Comparison of ENCODE assay signal across 1 cellular context in the genomic region with DNA sequence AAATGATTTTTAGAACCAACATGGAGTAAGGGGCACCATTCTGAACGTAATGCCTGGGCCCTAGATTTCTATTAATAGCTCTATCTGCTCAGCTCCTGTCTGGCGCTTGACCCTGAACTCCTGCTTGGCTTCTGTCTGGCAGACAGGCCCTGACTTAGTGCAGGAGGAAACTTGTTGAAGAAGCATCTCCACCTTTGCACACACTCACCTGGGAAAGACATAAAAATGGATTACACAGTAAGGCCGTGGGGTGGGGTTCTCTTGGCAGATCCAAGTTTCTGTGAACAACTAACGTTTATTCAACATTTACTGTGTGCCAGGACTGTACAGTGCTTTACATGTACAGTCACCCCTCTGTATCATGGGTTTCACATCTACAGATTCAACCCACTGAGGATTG.
TF ChIP-seq lines count a peak whose summit lies in the region.

No MANE protein-coding gene starts in this region.

TF ChIP-seq in K562, 482 proteins besides CTCF, POLR2A, EP300 and RAD21 (continued from another document):
- TF ChIP-seq, protein P1, sequence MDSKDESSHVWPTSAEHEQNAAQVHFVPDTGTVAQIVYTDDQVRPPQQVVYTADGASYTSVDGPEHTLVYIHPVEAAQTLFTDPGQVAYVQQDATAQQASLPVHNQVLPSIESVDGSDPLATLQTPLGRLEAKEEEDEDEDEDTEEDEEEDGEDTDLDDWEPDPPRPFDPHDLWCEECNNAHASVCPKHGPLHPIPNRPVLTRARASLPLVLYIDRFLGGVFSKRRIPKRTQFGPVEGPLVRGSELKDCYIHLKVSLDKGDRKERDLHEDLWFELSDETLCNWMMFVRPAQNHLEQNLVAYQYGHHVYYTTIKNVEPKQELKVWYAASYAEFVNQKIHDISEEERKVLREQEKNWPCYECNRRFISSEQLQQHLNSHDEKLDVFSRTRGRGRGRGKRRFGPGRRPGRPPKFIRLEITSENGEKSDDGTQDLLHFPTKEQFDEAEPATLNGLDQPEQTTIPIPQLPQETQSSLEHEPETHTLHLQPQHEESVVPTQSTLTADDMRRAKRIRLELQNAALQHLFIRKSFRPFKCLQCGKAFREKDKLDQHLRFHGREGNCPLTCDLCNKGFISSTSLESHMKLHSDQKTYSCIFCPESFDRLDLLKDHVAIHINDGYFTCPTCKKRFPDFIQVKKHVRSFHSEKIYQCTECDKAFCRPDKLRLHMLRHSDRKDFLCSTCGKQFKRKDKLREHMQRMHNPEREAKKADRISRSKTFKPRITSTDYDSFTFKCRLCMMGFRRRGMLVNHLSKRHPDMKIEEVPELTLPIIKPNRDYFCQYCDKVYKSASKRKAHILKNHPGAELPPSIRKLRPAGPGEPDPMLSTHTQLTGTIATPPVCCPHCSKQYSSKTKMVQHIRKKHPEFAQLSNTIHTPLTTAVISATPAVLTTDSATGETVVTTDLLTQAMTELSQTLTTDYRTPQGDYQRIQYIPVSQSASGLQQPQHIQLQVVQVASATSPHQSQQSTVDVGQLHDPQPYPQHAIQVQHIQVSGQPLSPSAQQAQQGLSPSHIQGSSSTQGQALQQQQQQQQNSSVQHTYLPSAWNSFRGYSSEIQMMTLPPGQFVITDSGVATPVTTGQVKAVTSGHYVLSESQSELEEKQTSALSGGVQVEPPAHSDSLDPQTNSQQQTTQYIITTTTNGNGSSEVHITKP (IDR thresholded peaks at IDR 0.05; ENCODE audit: partially characterized antibody) = no peak
- TF ChIP-seq, protein P2, sequence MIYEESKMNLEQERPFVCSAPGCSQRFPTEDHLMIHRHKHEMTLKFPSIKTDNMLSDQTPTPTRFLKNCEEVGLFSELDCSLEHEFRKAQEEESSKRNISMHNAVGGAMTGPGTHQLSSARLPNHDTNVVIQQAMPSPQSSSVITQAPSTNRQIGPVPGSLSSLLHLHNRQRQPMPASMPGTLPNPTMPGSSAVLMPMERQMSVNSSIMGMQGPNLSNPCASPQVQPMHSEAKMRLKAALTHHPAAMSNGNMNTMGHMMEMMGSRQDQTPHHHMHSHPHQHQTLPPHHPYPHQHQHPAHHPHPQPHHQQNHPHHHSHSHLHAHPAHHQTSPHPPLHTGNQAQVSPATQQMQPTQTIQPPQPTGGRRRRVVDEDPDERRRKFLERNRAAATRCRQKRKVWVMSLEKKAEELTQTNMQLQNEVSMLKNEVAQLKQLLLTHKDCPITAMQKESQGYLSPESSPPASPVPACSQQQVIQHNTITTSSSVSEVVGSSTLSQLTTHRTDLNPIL (CRISPR knock-in tag; IDR thresholded peaks at IDR 0.05) = no peak
- TF ChIP-seq TCF3 (CRISPR knock-in tag; IDR thresholded peaks at IDR 0.05) (no peak), JUND (IDR thresholded peaks at IDR 0.05; ENCODE audit: borderline replicate concordance, low read depth, low read length) (no peak), JUND (tag; IDR thresholded peaks at IDR 0.05; ENCODE audit: borderline replicate concordance, low read depth, low read length) (no peak), CBX3 (IDR thresholded peaks at IDR 0.05; ENCODE audit: borderline replicate concordance in 1 of 2, low read length in 2 of 2) (no peak), TEAD2 (tag; IDR thresholded peaks at IDR 0.05) (no peak), SMAD3 (CRISPR knock-in tag; conservative IDR thresholded peaks at IDR 0.05) (peak; percentile 14; the same call in 1 of the 2 replicates), OTX1 (CRISPR knock-in tag; IDR thresholded peaks at IDR 0.05) (no peak), PTTG1 (tag; IDR thresholded peaks at IDR 0.05; ENCODE audit: low read depth) (0 out of 2 replicates have a peak, but pooled peaks have one; percentile 29), FOS (IDR thresholded peaks at IDR 0.05; ENCODE audit: extremely low read depth, insufficient read length) (no peak), SP1 (CRISPR knock-in tag; IDR thresholded peaks at IDR 0.05) (no peak), GABPA (tag; conservative IDR thresholded peaks at IDR 0.05; ENCODE audit: low read depth) (0 out of 2 replicates have a peak, but pooled peaks have one; percentile 10), LEF1 (IDR thresholded peaks at IDR 0.05) (no peak), RHOXF2B (CRISPR knock-in tag; conservative IDR thresholded peaks at IDR 0.05) (peak; percentile 67; the same call in 1 of the 2 replicates), GTF2F1 (IDR thresholded peaks at IDR 0.05; ENCODE audit: low read depth, low read length) (no peak), KDM2B (CRISPR knock-in tag; IDR thresholded peaks at IDR 0.05) (no peak), PTBP1 (IDR thresholded peaks at IDR 0.05; ENCODE audit: low read depth, low read length) (no peak), SAFB2 (IDR thresholded peaks at IDR 0.05; ENCODE audit: borderline replicate concordance, low read depth, low read length, severe bottlenecking) (no peak), RFX1 (IDR thresholded peaks at IDR 0.05) (no peak), MYNN (IDR thresholded peaks at IDR 0.05) (no peak), MYNN (CRISPR knock-in tag; IDR thresholded peaks at IDR 0.05) (no peak), FUS (optimal IDR thresholded peaks at IDR 0.05; ENCODE audit: low read depth, low read length) (no peak)
- TF ChIP-seq, protein P3, sequence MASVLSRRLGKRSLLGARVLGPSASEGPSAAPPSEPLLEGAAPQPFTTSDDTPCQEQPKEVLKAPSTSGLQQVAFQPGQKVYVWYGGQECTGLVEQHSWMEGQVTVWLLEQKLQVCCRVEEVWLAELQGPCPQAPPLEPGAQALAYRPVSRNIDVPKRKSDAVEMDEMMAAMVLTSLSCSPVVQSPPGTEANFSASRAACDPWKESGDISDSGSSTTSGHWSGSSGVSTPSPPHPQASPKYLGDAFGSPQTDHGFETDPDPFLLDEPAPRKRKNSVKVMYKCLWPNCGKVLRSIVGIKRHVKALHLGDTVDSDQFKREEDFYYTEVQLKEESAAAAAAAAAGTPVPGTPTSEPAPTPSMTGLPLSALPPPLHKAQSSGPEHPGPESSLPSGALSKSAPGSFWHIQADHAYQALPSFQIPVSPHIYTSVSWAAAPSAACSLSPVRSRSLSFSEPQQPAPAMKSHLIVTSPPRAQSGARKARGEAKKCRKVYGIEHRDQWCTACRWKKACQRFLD (CRISPR knock-in tag; IDR thresholded peaks at IDR 0.05) = peak; percentile 52; the same call in 1 of the 2 replicates
- TF ChIP-seq, protein P4, sequence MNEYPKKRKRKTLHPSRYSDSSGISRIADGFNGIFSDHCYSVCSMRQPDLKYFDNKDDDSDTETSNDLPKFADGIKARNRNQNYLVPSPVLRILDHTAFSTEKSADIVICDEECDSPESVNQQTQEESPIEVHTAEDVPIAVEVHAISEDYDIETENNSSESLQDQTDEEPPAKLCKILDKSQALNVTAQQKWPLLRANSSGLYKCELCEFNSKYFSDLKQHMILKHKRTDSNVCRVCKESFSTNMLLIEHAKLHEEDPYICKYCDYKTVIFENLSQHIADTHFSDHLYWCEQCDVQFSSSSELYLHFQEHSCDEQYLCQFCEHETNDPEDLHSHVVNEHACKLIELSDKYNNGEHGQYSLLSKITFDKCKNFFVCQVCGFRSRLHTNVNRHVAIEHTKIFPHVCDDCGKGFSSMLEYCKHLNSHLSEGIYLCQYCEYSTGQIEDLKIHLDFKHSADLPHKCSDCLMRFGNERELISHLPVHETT (CRISPR knock-in tag; conservative IDR thresholded peaks at IDR 0.05 in 1 of 2, IDR thresholded peaks at IDR 0.05 in 1 of 2) = no peak
